ENCODE assay signal across 27 cellular contexts in the genomic region with DNA sequence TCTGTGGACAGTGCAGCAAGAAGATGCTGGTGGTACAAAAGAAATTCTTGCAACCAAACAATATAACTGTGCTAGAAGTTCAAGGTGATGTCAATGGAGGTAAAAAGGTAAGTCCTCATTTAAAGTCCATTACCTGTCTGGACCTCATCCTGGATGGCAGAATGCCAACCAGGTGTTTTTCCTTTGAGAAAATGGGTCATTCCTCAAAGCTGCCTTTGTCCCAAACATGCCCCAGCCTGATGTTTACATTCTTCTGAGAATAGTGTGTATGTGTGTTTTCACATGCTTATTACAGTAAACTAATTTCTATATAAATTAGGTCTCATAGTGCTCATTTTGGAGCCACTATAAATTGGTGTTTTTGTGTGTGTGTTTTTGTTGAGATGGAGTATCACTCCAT.
"Had no signal": no experiment of that assay in that cellular context is flagged by ENCODE, and none has a peak within 500 bp of the region (broad histone marks: within the 10 kb centered on the region; RNA-seq: fewer than 3 reads in every experiment).

No MANE protein-coding gene starts in this region.

- FAIRE-seq: endometrium, kidney had no signal

- DNase-seq: activated CD4-positive, alpha-beta T cell treated with anti-CD3 and anti-CD28 coated beads for 36 hours; activated CD4-positive, CD25-positive, alpha-beta regulatory T cell; activated CD8-positive, alpha-beta memory T cell treated with anti-CD3 and anti-CD28 coated beads, Interleukin-2, amount 10 ng/mL, durations not matched to agents 7 days and 5 days; activated CD8-positive, alpha-beta T cell treated with anti-CD3 and anti-CD28 coated beads, Interleukin-2, amount 10 ng/mL, durations not matched to agents 7 days and 5 days; activated naive CD4-positive, alpha-beta T cell; activated T-cell treated with anti-CD3 and anti-CD28 coated beads, Interleukin-2, amount 50 U/mL, for 48 hours; anterior cingulate cortex; cerebellar nuclear complex; colonic mucosa; effector CD8-positive, alpha-beta T cell; erythroblast; hippocampal formation; kidney; left colon; naive B cell; nephron progenitor cell; stimulated activated CD4-positive, alpha-beta T cell treated with anti-CD3 and anti-CD28 coated beads, Interleukin-1b, Interleukin-23, amount 100 ng/mL, for 48 hours; stimulated activated CD4-positive, alpha-beta T cell treated with anti-CD3 and anti-CD28 coated beads, Interleukin-4, amount 100 ng/mL, for 4 hours; stimulated activated CD8-positive, alpha-beta memory T cell treated with anti-CD3 and anti-CD28 coated beads, Interleukin-4, amount 100 ng/mL, for 48 hours; stimulated activated naive CD8-positive, alpha-beta T cell treated with anti-CD3 and anti-CD28 coated beads, Interleukin-15, amount 100 ng/mL, for 72 hours; tibial artery; upper lobe of right lung had no signal

- H3K27me3 ChIP-seq: cardiac muscle cell, colonic mucosa, gastroesophageal sphincter, neutrophil, tibial artery, upper lobe of right lung had no signal

- H3K4me3 ChIP-seq: cardiac muscle cell, colonic mucosa, gastroesophageal sphincter, smooth muscle cell, tibial artery, upper lobe of right lung had no signal
